In the genomic region with DNA sequence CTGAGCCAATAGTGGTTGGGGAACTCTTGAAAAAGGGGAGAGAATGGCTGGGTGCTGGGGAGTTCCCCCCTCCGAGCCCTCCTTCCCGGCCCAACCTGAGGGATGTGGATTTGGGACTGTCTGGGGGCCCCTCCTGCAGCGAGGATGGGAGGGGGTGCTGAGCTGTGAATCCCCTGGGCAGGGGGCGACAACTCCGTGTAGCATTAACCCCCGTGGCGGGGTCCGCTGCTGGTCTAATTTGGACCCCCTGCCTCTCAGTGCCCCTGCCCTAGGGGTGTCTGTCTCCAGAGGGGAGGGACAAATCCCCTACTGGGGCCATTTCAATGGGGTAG, we compare ENCODE assay signal across 11 cellular contexts. TPM values are rescaled to one million over a fixed set of nuclear protein-coding genes. Genes with fewer than 3 reads are reported as not detected.
DNase-seq lines count a peak whose midpoint lies in the region; ATAC-seq and TF ChIP-seq lines count a peak whose summit lies in the region.
"Had no signal": no experiment of that assay in that cellular context is flagged by ENCODE, and none has a peak within 500 bp of the region (broad histone marks: within the 10 kb centered on the region; RNA-seq: fewer than 3 reads in every experiment).

No MANE protein-coding gene starts in this region.

- TSS peak; percentile 77 for BruUV-seq in OCI-LY7 (replicated peaks; lab: Mats Ljungman, UMichigan)

- H3K9ac ChIP-seq in DND-41 (ENCODE audit: low read depth, low read length) = peak overlapping the region; percentile 42; the same call in 1 of the 2 replicates

- H3K4me1 Mint-ChIP-seq in endothelial cell (ENCODE audit: unreplicated experiment) = peaks cover 42% of the 10 kb centered on the region
- peaks cover 21% of the 10 kb centered on the region for H3K4me1 Mint-ChIP-seq in glutamatergic neuron (ENCODE audit: low read depth, unreplicated experiment)

- DNase-seq in DND-41 (no peak), OCI-LY7 (ENCODE audit: low spot score) (no peak), endothelial cell (ENCODE audit: low spot score) (no peak), sigmoid colon (no peak), nucleus accumbens (lab: John Stamatoyannopoulos, UW) (no peak), glutamatergic neuron (no peak)
- DNase-seq: activated CD4-positive, alpha-beta T cell treated with anti-CD3 and anti-CD28 coated beads for 4 hours; erythroblast; NCI-H524 had no signal

- H3K27me3 ChIP-seq in DND-41 (ENCODE audit: insufficient read depth, low read length, poor library complexity) (no peaks in the 10 kb centered on the region), sigmoid colon (no peaks in the 10 kb centered on the region)

- H3K27ac ChIP-seq in DND-41 (ENCODE audit: low read length) (peak overlapping the region; percentile 39; the same call in 1 of the 2 replicates), OCI-LY7 (ENCODE audit: low read depth, low read length, poor library complexity, severe bottlenecking) (peak overlapping the region; percentile 87), sigmoid colon (peak overlapping the region; percentile 96 to 100 (median 100))

- H3K9me3 ChIP-seq in DND-41 (ENCODE audit: insufficient read depth, low read length, severe bottlenecking) (no peaks in the 10 kb centered on the region), OCI-LY7 (ENCODE audit: low read length) (no peaks in the 10 kb centered on the region), sigmoid colon (no peaks in the 10 kb centered on the region)

- H3K4me1 ChIP-seq in DND-41 (ENCODE audit: insufficient read depth, low read length) = peaks cover 78% of the 10 kb centered on the region
- H3K4me1 ChIP-seq in OCI-LY7 (ENCODE audit: insufficient read depth, low read length, poor library complexity, severe bottlenecking) = peaks cover 54% of the 10 kb centered on the region
- H3K4me1 ChIP-seq in sigmoid colon = peaks cover 0 to 89% (median 85%) of the 10 kb centered on the region in 4 donors

- CTCF ChIA-PET in OCI-LY7 (lab: Charles Lee; ENCODE audit: unreplicated experiment) = no interaction called here

- H3K27ac Mint-ChIP-seq in endothelial cell (ENCODE audit: unreplicated experiment) (peak overlapping the region; percentile 93), glutamatergic neuron (ENCODE audit: unreplicated experiment) (no peak overlapping the region)

- H3K9me2 ChIP-seq in OCI-LY7 (ENCODE audit: insufficient read depth, low read length) = no peaks in the 10 kb centered on the region

- no peak for TF ChIP-seq EP300 in sigmoid colon (IDR thresholded peaks at IDR 0.05)

- ATAC-seq in DND-41 (ENCODE audit: insufficient read depth, low read depth) (no peak), GM18873 (IDR thresholded peaks at IDR 0.05; ENCODE audit: low FRiP score, unreplicated experiment) (no peak), HG03460 (IDR thresholded peaks at IDR 0.05; ENCODE audit: unreplicated experiment) (no peak)

- H3K4me2 ChIP-seq in DND-41 (ENCODE audit: insufficient read depth, low read length) (peak overlapping the region; percentile 60; the same call in 1 of the 2 replicates), OCI-LY7 (ENCODE audit: low read length) (peak overlapping the region; percentile 90)

- H3K36me3 Mint-ChIP-seq in endothelial cell (ENCODE audit: low read depth, unreplicated experiment) = peaks cover 18% of the 10 kb centered on the region
- H3K36me3 Mint-ChIP-seq in glutamatergic neuron (ENCODE audit: unreplicated experiment) = no peaks in the 10 kb centered on the region

- no peak for TF ChIP-seq CTCF in DND-41 (IDR thresholded peaks at IDR 0.05; ENCODE audit: borderline replicate concordance, extremely low read depth, low read length, poor library complexity, severe bottlenecking)
- 0 out of 2 replicates have a peak, but pooled peaks have one; percentile 1 for TF ChIP-seq CTCF in OCI-LY7 (conservative IDR thresholded peaks at IDR 0.05; ENCODE audit: low read length)
- no peak for TF ChIP-seq CTCF in endothelial cell (IDR thresholded peaks at IDR 0.05; ENCODE audit: unreplicated experiment)
- TF ChIP-seq CTCF in sigmoid colon (IDR thresholded peaks at IDR 0.05) = no peak
- TF ChIP-seq CTCF in glutamatergic neuron (IDR thresholded peaks at IDR 0.05; ENCODE audit: partially characterized antibody, unreplicated experiment) = no peak

- peaks cover 28% of the 10 kb centered on the region for H3K79me2 ChIP-seq in DND-41 (ENCODE audit: insufficient read depth, low read length)
- H3K79me2 ChIP-seq in OCI-LY7 (ENCODE audit: insufficient read depth, low read depth, low read length) = peaks cover 35% of the 10 kb centered on the region; the same call in 1 of the 2 replicates

- H3K9me3 Mint-ChIP-seq in endothelial cell (ENCODE audit: unreplicated experiment) (no peaks in the 10 kb centered on the region), glutamatergic neuron (ENCODE audit: unreplicated experiment) (peaks cover 30% of the 10 kb centered on the region)

- H3K27me3 Mint-ChIP-seq in endothelial cell (ENCODE audit: unreplicated experiment) = peaks cover 24% of the 10 kb centered on the region
- peaks cover 20% of the 10 kb centered on the region for H3K27me3 Mint-ChIP-seq in glutamatergic neuron (ENCODE audit: unreplicated experiment)

- intact Hi-C loops in OCI-LY7 (cut with micrococcal nuclease; ENCODE audit: unreplicated experiment) (no loop called here), sigmoid colon (cut with DNase I) (no loop called here)

- 75 to 80% methylated on average over 8 of the region's 8 CpGs for WGBS in sigmoid colon, 2 donors

- no peak for TF ChIP-seq POLR2A in sigmoid colon (IDR thresholded peaks at IDR 0.05)

- H2AFZ ChIP-seq in DND-41 (ENCODE audit: low read depth, low read length) (no peak overlapping the region), OCI-LY7 (ENCODE audit: low read length) (no peak overlapping the region)

- H3K4me3 ChIP-seq in DND-41 (ENCODE audit: low read depth in 1 of 2, low read length in 2 of 2) = no peak overlapping the region
- H3K4me3 ChIP-seq in OCI-LY7 (ENCODE audit: low read depth, low read length, poor library complexity, severe bottlenecking) = peak overlapping the region; percentile 78
- H3K4me3 ChIP-seq in sigmoid colon = no peak overlapping the region

- H4K20me1 ChIP-seq in DND-41 (ENCODE audit: insufficient read depth, low read length) (peaks cover 36% of the 10 kb centered on the region), OCI-LY7 (ENCODE audit: insufficient read depth, low read length) (0 out of 2 replicates have a peak, but pooled peaks cover 7% of the 10 kb centered on the region)

- H3K36me3 ChIP-seq in DND-41 (ENCODE audit: insufficient read depth, low read length) (peaks cover 50% of the 10 kb centered on the region), OCI-LY7 (ENCODE audit: insufficient read depth, low read length) (peaks cover 51% of the 10 kb centered on the region), sigmoid colon (peaks cover 20 to 47% (median 24%) of the 10 kb centered on the region in 4 donors)

- POLR2A ChIA-PET in OCI-LY7 (lab: Charles Lee) = no interaction called here

- H3K4me3 Mint-ChIP-seq in endothelial cell (ENCODE audit: unreplicated experiment) (peak overlapping the region; percentile 62), glutamatergic neuron (ENCODE audit: unreplicated experiment) (no peak overlapping the region)

RNA-seq across cellular contexts. Expression of gene MIDN, which starts 9.7 kb away (rescaled TPM):
- total RNA-seq in OCI-LY7 (2014; rRNA removed; shearing (Covaris generic)) = 11.7 and 20.3 TPM in 2 replicates
- total RNA-seq in OCI-LY7 (2022) (70.9 and 75.8 TPM in 2 replicates), endothelial cell (ENCODE audit: unreplicated experiment) (204 TPM), sigmoid colon (10 to 100 TPM; 14.6 to 70.3 (median 15.4) TPM), glutamatergic neuron (ENCODE audit: unreplicated experiment) (325 TPM)
- 10 to 100 TPM; 42.1 to 87.0 (median 57.7) TPM for polyA plus RNA-seq in sigmoid colon

RNA-seq across cellular contexts. Expression of gene CIRBP, which starts 11.0 kb away (rescaled TPM):
- 278 and 287 TPM in 2 replicates for total RNA-seq in OCI-LY7 (2014; rRNA removed; shearing (Covaris generic))
- total RNA-seq in OCI-LY7 (2022) (309 and 321 TPM in 2 replicates), endothelial cell (ENCODE audit: unreplicated experiment) (315 TPM), sigmoid colon (1,000 to 10,000 TPM in 1 of 4 donors, 100 to 1,000 TPM in 3; 602 to 1,004 (median 791) TPM), glutamatergic neuron (ENCODE audit: unreplicated experiment) (341 TPM)
- polyA plus RNA-seq in sigmoid colon = 100 to 1,000 TPM; 129 to 455 (median 265) TPM

RNA-seq across cellular contexts. Expression of gene ATP5F1D, which starts 16.6 kb away (rescaled TPM):
- 51.8 and 82.1 TPM in 2 replicates for total RNA-seq in OCI-LY7 (2014; rRNA removed; shearing (Covaris generic))
- total RNA-seq in OCI-LY7 (2022) (207 and 266 TPM in 2 replicates), endothelial cell (ENCODE audit: unreplicated experiment) (175 TPM), sigmoid colon (100 to 1,000 TPM in 3 of 4 donors, 10 to 100 TPM in 1; 74.7 to 112 (median 104) TPM), glutamatergic neuron (ENCODE audit: unreplicated experiment) (129 TPM)
- polyA plus RNA-seq in sigmoid colon = 100 to 1,000 TPM; 294 to 390 (median 352) TPM

RNA-seq across cellular contexts. Expression of gene FAM174C, which starts 17.2 kb away (rescaled TPM):
- 52.6 and 53.2 TPM in 2 replicates for total RNA-seq in OCI-LY7 (2014; rRNA removed; shearing (Covaris generic))
- 79.8 and 81.5 TPM in 2 replicates for total RNA-seq in OCI-LY7 (2022)
- total RNA-seq in endothelial cell (ENCODE audit: unreplicated experiment) = 22.7 TPM
- 10 to 100 TPM; 24.7 to 49.3 (median 29.8) TPM for total RNA-seq in sigmoid colon
- 10 to 100 TPM; 37.0 to 87.8 (median 60.1) TPM for polyA plus RNA-seq in sigmoid colon
- 17.3 TPM for total RNA-seq in glutamatergic neuron (ENCODE audit: unreplicated experiment)

RNA-seq across cellular contexts. Expression of gene CBARP, which starts 20.3 kb away (rescaled TPM):
- total RNA-seq in OCI-LY7 (2014; rRNA removed; shearing (Covaris generic)) = 0.09 and 0.33 TPM in 2 replicates
- total RNA-seq in OCI-LY7 (2022) (0.13 and 0.18 TPM in 2 replicates), endothelial cell (ENCODE audit: unreplicated experiment) (10.4 TPM), sigmoid colon (under 1 TPM in 3 of 4 donors, not detected in 1; 0.36 to 0.82 (median 0.81) TPM), glutamatergic neuron (ENCODE audit: unreplicated experiment) (74.7 TPM)
- under 1 TPM in 1 of 3 donors, not detected in 2; 0.36 TPM for polyA plus RNA-seq in sigmoid colon

Comparison
In these comparisons a context has a peak if more than half of its experiments do, and no peak if none do; other contexts are left out.
1. H3K27ac ChIP-seq: peak in every context shown above with its lines; median percentile 100 in sigmoid colon; 87 in OCI-LY7; 39 in DND-41.